ENCODE assay signal across 13 cellular contexts in the genomic region with DNA sequence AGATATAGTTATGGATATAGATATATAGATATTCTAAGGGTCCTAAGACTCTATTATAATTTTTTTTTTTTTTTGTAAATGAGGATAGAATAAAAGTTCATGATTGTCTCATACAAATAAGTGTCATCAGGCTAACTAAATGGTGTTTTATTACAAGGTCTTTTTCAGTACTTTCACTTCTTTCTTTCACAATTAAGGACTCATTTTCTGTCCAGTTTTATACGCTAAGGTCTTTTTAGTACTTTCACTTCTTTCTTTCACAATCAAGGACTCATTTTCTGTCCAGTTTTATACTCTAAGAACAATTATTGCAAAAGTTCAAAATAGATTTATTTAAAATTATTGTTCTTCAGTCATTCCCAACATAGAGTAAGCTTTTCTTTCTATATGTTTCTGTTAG. TPM values are rescaled to one million over a fixed set of nuclear protein-coding genes. Genes with fewer than 3 reads are reported as not detected.
DNase-seq lines count a peak whose midpoint lies in the region; ATAC-seq, FAIRE-seq and TF ChIP-seq lines count a peak whose summit lies in the region.
"Had no signal": no experiment of that assay in that cellular context is flagged by ENCODE, and none has a peak within 500 bp of the region (broad histone marks: within the 10 kb centered on the region; RNA-seq: fewer than 3 reads in every experiment).

No MANE protein-coding gene starts in this region.

- TF ChIP-seq CTCF in kidney (IDR thresholded peaks at IDR 0.05; ENCODE audit: borderline replicate concordance, extremely low read depth, insufficient read depth), result no peak

- no peak for DNase-seq in kidney
- DNase-seq in kidney tubule cell (ENCODE audit: low spot score), result no peak
- DNase-seq in T-helper 2 cell, result no peak
- DNase-seq in AG08396 (ENCODE audit: low spot score), result no peak
- DNase-seq in KG1 (lab: John Stamatoyannopoulos, UW), result no peak
- DNase-seq: activated CD4-positive, alpha-beta T cell treated with anti-CD3 and anti-CD28 coated beads, Interleukin-2, amount 50 U/mL, for 1 hour; DMS 273 treated with DMSO at 0.1 percent for 48 hours; effector memory CD8-positive, alpha-beta T cell; naive thymus-derived CD8-positive, alpha-beta T cell; RPMI8226 had no signal

- no peak overlapping the region for H3K27ac ChIP-seq in kidney (ENCODE audit: low read depth in 2 of 2, low read length in 2 of 2)

- ATAC-seq in GM18861 (IDR thresholded peaks at IDR 0.05; ENCODE audit: unreplicated experiment) (peak; percentile 81), GM21786 (IDR thresholded peaks at IDR 0.05; ENCODE audit: unreplicated experiment) (peak; percentile 74), HG03460 (IDR thresholded peaks at IDR 0.05; ENCODE audit: unreplicated experiment) (peak; percentile 70)
- ATAC-seq: effector memory CD8-positive, alpha-beta T cell; naive thymus-derived CD8-positive, alpha-beta T cell had no signal

- peak; percentile 30 for FAIRE-seq in kidney (lab: Jason Lieb, UNC)

- H3K9ac ChIP-seq in kidney (ENCODE audit: low read length in 2 of 2), result no peak overlapping the region

- H3K9me3 ChIP-seq in kidney (ENCODE audit: control insufficient read depth in 1 of 2, low read length in 2 of 2), result no peaks in the 10 kb centered on the region

- no peaks in the 10 kb centered on the region for H3K36me3 ChIP-seq in kidney (ENCODE audit: control insufficient read depth in 1 of 2, insufficient read depth in 2 of 2, low read length in 2 of 2)

- peaks cover 0 to 6% of the 10 kb centered on the region in 2 donors for H3K4me1 ChIP-seq in kidney (ENCODE audit: control insufficient read depth in 1 of 2, insufficient read depth in 1 of 2, low read depth in 1 of 2, low read length in 2 of 2)

- intact Hi-C loops in kidney (cut with DNase I), result no loop called here

- no peak overlapping the region for H3K4me3 ChIP-seq in kidney (ENCODE audit: low read length in 2 of 2)

RNA-seq across cellular contexts. Expression of a gene that starts 32.7 kb away (rescaled TPM):
- 72.5 TPM for total RNA-seq in kidney
- 40.6 TPM for polyA plus RNA-seq in kidney (ENCODE audit: insufficient read depth, low read depth, low replicate concordance)
